In the genomic region with DNA sequence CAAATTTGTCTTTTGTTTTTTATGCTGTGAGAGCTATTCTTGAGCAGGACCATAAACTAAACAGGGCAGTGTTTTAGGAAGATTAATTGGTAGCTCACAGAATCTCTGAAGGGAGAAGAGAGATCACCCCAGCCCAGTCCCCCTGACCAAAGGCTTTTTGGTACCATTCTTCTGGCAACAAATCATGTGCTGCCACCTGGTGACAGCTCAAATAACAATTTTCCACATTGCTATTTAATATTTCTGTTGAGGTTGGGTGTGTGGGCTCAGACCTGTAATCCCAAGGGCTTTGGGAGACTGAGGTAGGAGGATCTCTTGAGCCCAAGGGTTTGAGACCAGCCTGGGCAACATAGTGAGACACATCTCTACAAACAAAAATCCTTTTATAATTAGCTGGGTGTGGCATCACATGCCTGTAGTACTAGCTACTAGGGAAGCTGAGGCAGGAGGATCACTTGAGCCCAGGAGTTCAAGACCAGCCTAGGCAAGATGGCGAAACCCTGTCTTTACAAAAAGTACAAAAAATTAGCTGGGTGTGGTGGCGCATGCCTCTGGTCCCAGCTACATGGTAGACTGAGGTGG, we compare ENCODE assay signal across 10 cellular contexts. TPM values are rescaled to one million over a fixed set of nuclear protein-coding genes. Genes with fewer than 3 reads are reported as not detected.
DNase-seq lines count a peak whose midpoint lies in the region; ATAC-seq, FAIRE-seq and TF ChIP-seq lines count a peak whose summit lies in the region.
"Had no signal": no experiment of that assay in that cellular context is flagged by ENCODE, and none has a peak within 500 bp of the region (broad histone marks: within the 10 kb centered on the region; RNA-seq: fewer than 3 reads in every experiment).

No MANE protein-coding gene starts in this region.

- peak; percentile 49 for TF ChIP-seq CTCF in astrocyte of the cerebellum (IDR thresholded peaks at IDR 0.05; ENCODE audit: low read depth, low read length, missing control alignments)
- peak; percentile 41 to 66 (median 56) for TF ChIP-seq CTCF in keratinocyte (optimal IDR thresholded peaks at IDR 0.05 in 1 of 3, IDR thresholded peaks at IDR 0.05 in 1 of 3, conservative IDR thresholded peaks at IDR 0.05 in 1 of 3; ENCODE audit: extremely low read depth in 1 of 3, insufficient read depth in 2 of 3, low read length in 3 of 3)

- H3K27ac ChIP-seq in keratinocyte (ENCODE audit: control insufficient read depth, insufficient read depth, low read length): no peak overlapping the region
- H3K27ac ChIP-seq: BLaER1 treated with 17β-estradiol and CSF1 and Interleukin-3, amounts not matched to agents 10 nM and 100 nM had no signal

- H3K4me1 Mint-ChIP-seq in stimulated activated effector memory CD8-positive, alpha-beta T cell treated with anti-CD3 and anti-CD28 coated beads, Interleukin-12 subunit alpha, Interleukin-12 subunit beta, amount 100 ng/mL, for 72 hours: no peaks in the 10 kb centered on the region

- no peaks in the 10 kb centered on the region for H3K9me3 ChIP-seq in keratinocyte (ENCODE audit: control insufficient read depth, low read depth, low read length)

- peak; percentile 41 for DNase-seq in NCI-H146 (lab: John Stamatoyannopoulos, UW)
- DNase-seq in NCI-H146 treated with DMSO at 0.1 percent for 48 hours (lab: John Stamatoyannopoulos, UW; ENCODE audit: unreplicated experiment): no peak
- DNase-seq in LHCN-M2 (ENCODE audit: low read depth): peak; percentile 52
- DNase-seq in SHP77 treated with DMSO at 0.1 percent for 48 hours (lab: John Stamatoyannopoulos, UW): peak; percentile 26
- DNase-seq in astrocyte of the cerebellum (ENCODE audit: low read depth): peak; percentile 45
- no peak for DNase-seq in keratinocyte (ENCODE audit: low read depth, low spot score)
- peak; percentile 25 to 68 for DNase-seq in stimulated activated effector memory CD8-positive, alpha-beta T cell treated with anti-CD3 and anti-CD28 coated beads, Interleukin-12 subunit alpha, Interleukin-12 subunit beta, amount 100 ng/mL, for 72 hours (ENCODE audit: low spot score in 2 of 2)

- no peak for FAIRE-seq in keratinocyte (lab: Jason Lieb, UNC)

- H3K4me3 ChIP-seq in astrocyte of the cerebellum (ENCODE audit: low read depth, low read length): no peak overlapping the region
- no peak overlapping the region for H3K4me3 ChIP-seq in keratinocyte (ENCODE audit: control insufficient read depth in 2 of 3, extremely low read depth in 1 of 3, insufficient read depth in 2 of 3, low read depth in 1 of 3, low read length in 3 of 3)
- H3K4me3 ChIP-seq: BLaER1 treated with 17β-estradiol and CSF1 and Interleukin-3, amounts not matched to agents 10 nM and 100 nM had no signal

- H3K36me3 Mint-ChIP-seq in stimulated activated effector memory CD8-positive, alpha-beta T cell treated with anti-CD3 and anti-CD28 coated beads, Interleukin-12 subunit alpha, Interleukin-12 subunit beta, amount 100 ng/mL, for 72 hours: no peaks in the 10 kb centered on the region

- dilution Hi-C loops in keratinocyte (cut with MboI; ENCODE audit: extremely low pct_ligation_motif_present, low sequenced_read_pairs): no loop called here

- H3K27ac Mint-ChIP-seq in stimulated activated effector memory CD8-positive, alpha-beta T cell treated with anti-CD3 and anti-CD28 coated beads, Interleukin-12 subunit alpha, Interleukin-12 subunit beta, amount 100 ng/mL, for 72 hours: no peak overlapping the region
- H3K27ac Mint-ChIP-seq: dendritic cell treated with granulocyte-macrophage colony-stimulating factor and Interleukin-4, amounts not matched to agents 40 ng/mL and 50 ng/mL, for 4 days had no signal

- no peaks in the 10 kb centered on the region for H3K79me2 ChIP-seq in keratinocyte (ENCODE audit: control insufficient read depth, insufficient read depth, low read length)

- H3K4me1 ChIP-seq in keratinocyte (ENCODE audit: control insufficient read depth, extremely low read depth, insufficient read depth, low read length): peaks cover 20% of the 10 kb centered on the region

- in situ Hi-C loops in astrocyte of the cerebellum (cut with HindIII; ENCODE audit: low sequenced_read_pairs): no loop called here

- H3K9ac ChIP-seq in keratinocyte (ENCODE audit: control insufficient read depth, extremely low read depth, insufficient read depth, low read length): no peak overlapping the region

- no peak overlapping the region for H3K4me3 Mint-ChIP-seq in stimulated activated effector memory CD8-positive, alpha-beta T cell treated with anti-CD3 and anti-CD28 coated beads, Interleukin-12 subunit alpha, Interleukin-12 subunit beta, amount 100 ng/mL, for 72 hours
- H3K4me3 Mint-ChIP-seq: dendritic cell treated with granulocyte-macrophage colony-stimulating factor and Interleukin-4, amounts not matched to agents 40 ng/mL and 50 ng/mL, for 4 days had no signal

- H3K36me3 ChIP-seq in keratinocyte (ENCODE audit: control insufficient read depth in 2 of 2, extremely low read depth in 1 of 2, insufficient read depth in 2 of 2, low read length in 2 of 2): no peaks in the 10 kb centered on the region
- H3K36me3 ChIP-seq: BLaER1 treated with 17β-estradiol and CSF1 and Interleukin-3, amounts not matched to agents 10 nM and 100 nM had no signal

- H3K4me2 ChIP-seq in keratinocyte (ENCODE audit: control insufficient read depth, extremely low read depth, insufficient read depth, low read depth, low read length): no peak overlapping the region

- H2AFZ ChIP-seq in keratinocyte (ENCODE audit: control insufficient read depth, low read length): no peak overlapping the region

- H3K9me1 ChIP-seq in keratinocyte (ENCODE audit: control insufficient read depth, extremely low read depth, insufficient read depth, low read length): no peaks in the 10 kb centered on the region

- no peak for ATAC-seq in stimulated activated effector memory CD8-positive, alpha-beta T cell treated with anti-CD3 and anti-CD28 coated beads, Interleukin-12 subunit alpha, Interleukin-12 subunit beta, amount 100 ng/mL, for 72 hours
- ATAC-seq in HG03108 (IDR thresholded peaks at IDR 0.05; ENCODE audit: unreplicated experiment): no peak

- H3K27me3 ChIP-seq in keratinocyte (ENCODE audit: control insufficient read depth, extremely low read depth, insufficient read depth, low read length): no peaks in the 10 kb centered on the region

- H3K9me3 Mint-ChIP-seq in stimulated activated effector memory CD8-positive, alpha-beta T cell treated with anti-CD3 and anti-CD28 coated beads, Interleukin-12 subunit alpha, Interleukin-12 subunit beta, amount 100 ng/mL, for 72 hours: no peaks in the 10 kb centered on the region
- H3K9me3 Mint-ChIP-seq: dendritic cell treated with granulocyte-macrophage colony-stimulating factor and Interleukin-4, amounts not matched to agents 40 ng/mL and 50 ng/mL, for 4 days had no signal

- no peaks in the 10 kb centered on the region for H4K20me1 ChIP-seq in keratinocyte (ENCODE audit: control insufficient read depth, extremely low read depth, insufficient read depth, low read length)

RNA-seq across cellular contexts. Expression of gene TESK2, which starts 2.2 kb away (rescaled TPM):
- 0.77 and 1.3 TPM in 2 replicates for total RNA-seq in LHCN-M2 (2014; rRNA removed)
- 1.0 TPM for polyA plus RNA-seq in LHCN-M2 (2012)
- polyA plus RNA-seq in keratinocyte: 2.0 to 3.5 TPM (median 2.2 TPM) in 3 replicates
- polyA plus RNA-seq in keratinocyte (2011; ENCODE audit: low read depth): 1.4 TPM
- polyA plus RNA-seq in keratinocyte (2011; cell fraction: cytosol; rRNA removed): 1.8 and 2.1 TPM in 2 replicates
- polyA plus RNA-seq in keratinocyte (2011; cell fraction: nucleus; rRNA removed): 2.5 and 3.2 TPM in 2 replicates
- 1.1 and 3.6 TPM in 2 replicates for polyA plus RNA-seq in keratinocyte (2012; ENCODE audit: low replicate concordance)
- 1.7 to 2.8 TPM (median 1.9 TPM) in 3 replicates for polyA minus RNA-seq in keratinocyte
- 0.96 TPM for polyA minus RNA-seq in keratinocyte (2011; cell fraction: cytosol; rRNA and poly(A)+ RNA removed)
- polyA minus RNA-seq in keratinocyte (2011; cell fraction: nucleus; rRNA and poly(A)+ RNA removed): 0.63 and 1.5 TPM in 2 replicates

RNA-seq across cellular contexts. Expression of gene CCDC163, which starts 6.7 kb away (rescaled TPM):
- 1.1 and 1.6 TPM in 2 replicates for total RNA-seq in LHCN-M2 (2014; rRNA removed)
- 0.77 TPM for polyA plus RNA-seq in LHCN-M2 (2012)
- 1.7 to 2.2 TPM (median 1.9 TPM) in 3 replicates for polyA plus RNA-seq in keratinocyte
- 0.54 TPM for polyA plus RNA-seq in keratinocyte (2011; ENCODE audit: low read depth)
- 1.4 and 1.5 TPM in 2 replicates for polyA plus RNA-seq in keratinocyte (2011; cell fraction: cytosol; rRNA removed)
- polyA plus RNA-seq in keratinocyte (2011; cell fraction: nucleus; rRNA removed): 3.1 and 4.6 TPM in 2 replicates
- 1.3 and 2.2 TPM in 2 replicates for polyA plus RNA-seq in keratinocyte (2012; ENCODE audit: low replicate concordance)
- 0.73 to 4.3 TPM (median 1.2 TPM) in 3 replicates for polyA minus RNA-seq in keratinocyte
- not detected for polyA minus RNA-seq in keratinocyte (2011; cell fraction: cytosol; rRNA and poly(A)+ RNA removed)
- 0.42 and 1.7 TPM in 2 replicates for polyA minus RNA-seq in keratinocyte (2011; cell fraction: nucleus; rRNA and poly(A)+ RNA removed)

RNA-seq across cellular contexts. Expression of gene MMACHC, which starts 6.9 kb away (rescaled TPM):
- 7.2 and 8.4 TPM in 2 replicates for total RNA-seq in LHCN-M2 (2014; rRNA removed)
- polyA plus RNA-seq in LHCN-M2 (2012): 8.3 TPM
- 4.7 to 7.6 TPM (median 5.7 TPM) in 3 replicates for polyA plus RNA-seq in keratinocyte
- polyA plus RNA-seq in keratinocyte (2011; ENCODE audit: low read depth): 2.1 TPM
- polyA plus RNA-seq in keratinocyte (2011; cell fraction: cytosol; rRNA removed): 5.5 and 5.9 TPM in 2 replicates
- polyA plus RNA-seq in keratinocyte (2011; cell fraction: nucleus; rRNA removed): 3.3 and 4.3 TPM in 2 replicates
- polyA plus RNA-seq in keratinocyte (2012; ENCODE audit: low replicate concordance): 2.8 and 7.4 TPM in 2 replicates
- 14.3 to 28.3 TPM (median 15.1 TPM) in 3 replicates for polyA minus RNA-seq in keratinocyte
- 8.8 TPM for polyA minus RNA-seq in keratinocyte (2011; cell fraction: cytosol; rRNA and poly(A)+ RNA removed)
- polyA minus RNA-seq in keratinocyte (2011; cell fraction: nucleus; rRNA and poly(A)+ RNA removed): 4.6 and 5.9 TPM in 2 replicates

RNA-seq across cellular contexts. Expression of gene PRDX1, which starts 28.5 kb away (rescaled TPM):
- total RNA-seq in LHCN-M2 (2014; rRNA removed): 507 and 546 TPM in 2 replicates
- polyA plus RNA-seq in LHCN-M2 (2012): 1,051 TPM
- polyA plus RNA-seq in keratinocyte: 938 to 1,251 TPM (median 971 TPM) in 3 replicates
- polyA plus RNA-seq in keratinocyte (2011; ENCODE audit: low read depth): 153 TPM
- 809 and 1,377 TPM in 2 replicates for polyA plus RNA-seq in keratinocyte (2011; cell fraction: cytosol; rRNA removed)
- 627 and 714 TPM in 2 replicates for polyA plus RNA-seq in keratinocyte (2011; cell fraction: nucleus; rRNA removed)
- polyA plus RNA-seq in keratinocyte (2012; ENCODE audit: low replicate concordance): 700 and 1,019 TPM in 2 replicates
- 118 to 575 TPM (median 465 TPM) in 3 replicates for polyA minus RNA-seq in keratinocyte
- 327 TPM for polyA minus RNA-seq in keratinocyte (2011; cell fraction: cytosol; rRNA and poly(A)+ RNA removed)
- 168 and 248 TPM in 2 replicates for polyA minus RNA-seq in keratinocyte (2011; cell fraction: nucleus; rRNA and poly(A)+ RNA removed)

RNA-seq across cellular contexts. Expression of gene AKR1A1, which starts 57.4 kb away (rescaled TPM):
- 64.3 and 67.5 TPM in 2 replicates for total RNA-seq in LHCN-M2 (2014; rRNA removed)
- polyA plus RNA-seq in LHCN-M2 (2012): 141 TPM
- polyA plus RNA-seq in keratinocyte: 104 to 109 TPM (median 107 TPM) in 3 replicates
- polyA plus RNA-seq in keratinocyte (2011; ENCODE audit: low read depth): 33.4 TPM
- 84.2 and 96.9 TPM in 2 replicates for polyA plus RNA-seq in keratinocyte (2011; cell fraction: cytosol; rRNA removed)
- polyA plus RNA-seq in keratinocyte (2011; cell fraction: nucleus; rRNA removed): 91.2 and 103 TPM in 2 replicates
- polyA plus RNA-seq in keratinocyte (2012; ENCODE audit: low replicate concordance): 48.4 and 102 TPM in 2 replicates
- 96.7 to 108 TPM (median 98.9 TPM) in 3 replicates for polyA minus RNA-seq in keratinocyte
- 58.5 TPM for polyA minus RNA-seq in keratinocyte (2011; cell fraction: cytosol; rRNA and poly(A)+ RNA removed)
- polyA minus RNA-seq in keratinocyte (2011; cell fraction: nucleus; rRNA and poly(A)+ RNA removed): 29.2 and 30.4 TPM in 2 replicates

Comparison
In these comparisons a context has a peak if more than half of its experiments do, and no peak if none do; other contexts are left out.
1. DNase-seq: peak in NCI-H146 (single experiment), LHCN-M2 (single experiment), SHP77 treated with DMSO at 0.1 percent for 48 hours (single experiment), astrocyte of the cerebellum (single experiment) and stimulated activated effector memory CD8-positive, alpha-beta T cell treated with anti-CD3 and anti-CD28 coated beads, Interleukin-12 subunit alpha, Interleukin-12 subunit beta, amount 100 ng/mL, for 72 hours (2 of 2); none in NCI-H146 treated with DMSO at 0.1 percent for 48 hours (single experiment) and keratinocyte (single experiment).